ENCODE assay signal across 8 cellular contexts in the genomic region with DNA sequence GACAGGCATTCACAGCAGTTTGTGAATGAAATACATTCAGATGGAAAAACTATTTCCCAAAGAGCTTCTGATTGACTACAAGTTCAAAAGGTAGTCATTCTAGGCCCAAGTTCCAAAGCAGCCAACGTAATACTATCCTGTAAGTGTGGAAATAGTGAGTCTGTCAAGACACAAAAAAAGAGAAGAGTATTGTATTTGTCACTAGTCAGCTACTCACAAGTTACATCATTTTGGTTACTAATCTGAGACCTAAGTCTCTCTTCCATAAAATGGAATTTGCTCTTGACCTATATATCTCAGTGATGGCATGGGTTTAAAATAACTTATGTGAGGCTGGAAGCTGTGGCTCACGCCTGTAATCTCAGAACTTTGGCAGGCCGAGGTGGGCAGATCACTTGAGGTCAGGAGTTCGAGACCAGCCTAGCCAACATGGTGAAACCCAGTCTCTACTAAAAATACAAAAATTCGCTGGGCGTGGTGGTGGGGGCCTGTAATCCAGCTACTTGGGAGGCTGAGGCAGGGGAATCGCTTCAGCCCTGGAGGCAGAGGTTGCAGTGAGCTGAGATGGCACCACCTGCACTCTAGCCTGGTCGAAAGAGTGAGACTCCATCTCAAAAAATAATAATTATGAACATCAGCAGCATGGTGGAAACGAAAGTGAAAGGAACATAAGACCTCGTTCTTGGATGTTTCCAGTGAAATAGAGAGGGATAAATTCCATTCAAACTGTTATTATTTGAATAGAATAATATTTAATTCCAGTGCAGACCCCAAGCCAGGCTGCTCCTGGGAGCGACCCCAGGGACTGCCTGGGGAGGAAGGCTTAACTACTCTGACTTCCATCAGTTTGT. TPM values are rescaled to one million over a fixed set of nuclear protein-coding genes. Genes with fewer than 3 reads are reported as not detected.
DNase-seq lines count a peak whose midpoint lies in the region; ATAC-seq, FAIRE-seq and TF ChIP-seq lines count a peak whose summit lies in the region.

No MANE protein-coding gene starts in this region.

- H3K36me3 ChIP-seq in small intestine (ENCODE audit: control insufficient read depth in 2 of 2, insufficient read depth in 2 of 2, low read length in 2 of 2) = no peaks in the 10 kb centered on the region

- H3K9me3 ChIP-seq in small intestine (ENCODE audit: control insufficient read depth, low read depth) = no peaks in the 10 kb centered on the region

- H3K27ac ChIP-seq in small intestine (ENCODE audit: low read depth in 1 of 2, low read length in 1 of 2) = peak overlapping the region; percentile 44 to 81

- no peak for ATAC-seq in T-cell (replicated peaks in 1 of 4)
- no peak for ATAC-seq in left lobe of liver

- peak overlapping the region; percentile 82 to 93 for H3K27ac Mint-ChIP-seq in T-cell

- FAIRE-seq in small intestine (lab: Jason Lieb, UNC) = no peak

- CTCF ChIA-PET in T-cell (lab: Charles Lee) = interaction anchor here (0.5 to 2.2 kb wide), 24 partner anchors 7 to 91 kb away, joined by 3 to 10 read pairs (median 4); a partner anchor contains a TSS

- DNase-seq in T-cell (peak in 1 of 34 experiments; percentile 8), fibroblast of gingiva (ENCODE audit: low read depth) (peak; percentile 48), small intestine (peak; percentile 39), left lobe of liver (ENCODE audit: low spot score) (no peak), SKM-1 treated with dmso at 0.1 percent for 144 hours (lab: John Stamatoyannopoulos, UW; ENCODE audit: unreplicated experiment) (no peak), NCI-H128 (lab: John Stamatoyannopoulos, UW; ENCODE audit: unreplicated experiment) (no peak), GDM1 (lab: John Stamatoyannopoulos, UW) (no peak)

- H3K4me1 ChIP-seq in small intestine (ENCODE audit: control insufficient read depth in 2 of 2, insufficient read depth in 1 of 2, low read depth in 1 of 2, low read length in 1 of 2) = peaks cover 0 to 11% of the 10 kb centered on the region in 2 donors

- H3K4me3 ChIP-seq in GM12875 (ENCODE audit: low read depth, low read length) (peak overlapping the region; percentile 31), small intestine (ENCODE audit: low read depth in 1 of 2, low read length in 2 of 2) (peak overlapping the region in 1 of 2 donors; percentile 54)

- peaks cover 63 to 75% (median 74%) of the 10 kb centered on the region in 3 donors for H3K4me1 Mint-ChIP-seq in T-cell

- no peaks in the 10 kb centered on the region for H3K27me3 ChIP-seq in small intestine (ENCODE audit: control insufficient read depth in 2 of 2, insufficient read depth in 2 of 2, low read length in 2 of 2)

- 33 to 56% (median 37%) methylated on average over 11 of the region's 11 CpGs for WGBS in small intestine, 3 donors

- H3K27me3 Mint-ChIP-seq in T-cell = no peaks in the 10 kb centered on the region

- POLR2A ChIA-PET in T-cell (lab: Charles Lee) = interaction anchor here (0.6 to 0.7 kb wide), 3 partner anchors 10 to 1398 kb away, joined by 3 to 4 read pairs (median 3); no protein-coding TSS in a partner anchor

- no peaks in the 10 kb centered on the region for H3K9me3 Mint-ChIP-seq in T-cell

- H3K36me3 Mint-ChIP-seq in T-cell = peaks cover 13% of the 10 kb centered on the region

- TF ChIP-seq CTCF in GM12875 (IDR thresholded peaks at IDR 0.05; ENCODE audit: borderline replicate concordance, insufficient read depth, low read depth, low read length) = no peak

- peak overlapping the region; percentile 68 to 88 (median 78) for H3K4me3 Mint-ChIP-seq in T-cell

RNA-seq across cellular contexts. Expression of a gene that starts 2.9 kb away (rescaled TPM):
- total RNA-seq in T-cell = 10 to 100 TPM; 29.9 to 56.1 (median 38.1) TPM
- polyA plus RNA-seq in small intestine = 100 to 1,000 TPM; 121 to 140 (median 129) TPM
- 36.8 TPM for total RNA-seq in left lobe of liver

RNA-seq across cellular contexts. Expression of a gene that starts 3.2 kb away (rescaled TPM):
- total RNA-seq in T-cell (1 to 10 TPM; 1.3 to 9.0 (median 2.8) TPM), left lobe of liver (7.6 TPM)
- 10 to 100 TPM in 1 of 3 donors, 1 to 10 TPM in 2; 5.8 to 22.9 (median 6.2) TPM for polyA plus RNA-seq in small intestine

RNA-seq across cellular contexts. Expression of a gene that starts 31.8 kb away (rescaled TPM):
- total RNA-seq in T-cell = 10 to 100 TPM; 30.2 to 36.2 (median 31.8) TPM
- 10 to 100 TPM; 13.5 to 17.4 (median 13.8) TPM for polyA plus RNA-seq in small intestine
- total RNA-seq in left lobe of liver = 13.7 TPM

Comparison
In these comparisons a context has a peak if more than half of its experiments do, and no peak if none do; other contexts are left out.
1. DNase-seq: peak in fibroblast of gingiva (single experiment) and small intestine (single experiment); none in left lobe of liver (single experiment), SKM-1 treated with dmso at 0.1 percent for 144 hours (single experiment), NCI-H128 (single experiment) and GDM1 (single experiment).